22 cellular contexts compared by ENCODE assay signal in genomic region chr7:150781961-150782360, GRCh38. TPM values are rescaled to one million over a fixed set of nuclear protein-coding genes. Genes with fewer than 3 reads are reported as not detected.
DNase-seq lines count a peak whose midpoint lies in the region; ATAC-seq and TF ChIP-seq lines count a peak whose summit lies in the region.
"Had no signal": no experiment of that assay in that cellular context is flagged by ENCODE, and none has a peak within 500 bp of the region (broad histone marks: within the 10 kb centered on the region; RNA-seq: fewer than 3 reads in every experiment).

No MANE protein-coding gene starts in this region.

- no peak for TF ChIP-seq POLR2A in suprapubic skin (IDR thresholded peaks at IDR 0.05)

- DNase-seq in suprapubic skin (ENCODE audit: low spot score in 2 of 2) (no peak), G401 (ENCODE audit: low spot score) (no peak)
- DNase-seq: Caco-2; CD4-positive, alpha-beta T cell; GDM1; H9; KG1; NCI-H1417; NCI-H187; NCI-H2107; NCI-H2227 treated with DMSO at 0.1 percent for 48 hours; NCI-H524; NCI-H82; RPMI8226; SHP77 treated with DMSO at 0.1 percent for 48 hours; SK-N-SH had no signal

- peak overlapping the region in 7 of 11 experiments; percentile 14 to 78 (median 48); a peak in 11 of 22 replicates for H3K27ac ChIP-seq in BLaER1 treated with 17β-estradiol and CSF1 and Interleukin-3, amounts not matched to agents 10 nM and 100 nM
- H3K27ac ChIP-seq in VCaP (peak overlapping the region; percentile 69), mucosa of rectum (ENCODE audit: low read depth in 2 of 2, low read length in 2 of 2) (peak overlapping the region; percentile 65 to 68), suprapubic skin (peak overlapping the region; percentile 2)

- H3K9ac ChIP-seq in BLaER1 treated with 17β-estradiol and CSF1 and Interleukin-3, amounts not matched to agents 10 nM and 100 nM: no peak overlapping the region
- H3K9ac ChIP-seq in mucosa of rectum (ENCODE audit: low read depth in 1 of 2, low read length in 2 of 2): no peak overlapping the region
- H3K9ac ChIP-seq: SK-N-SH had no signal

- no peaks in the 10 kb centered on the region for H3K27me3 ChIP-seq in BLaER1 treated with 17β-estradiol and CSF1 and Interleukin-3, amounts not matched to agents 10 nM and 100 nM
- H3K27me3 ChIP-seq in mucosa of rectum (ENCODE audit: control insufficient read depth in 2 of 2, insufficient read depth in 2 of 2, low read length in 2 of 2): no peaks in the 10 kb centered on the region
- H3K27me3 ChIP-seq in suprapubic skin: peaks cover 5% of the 10 kb centered on the region

- no peaks in the 10 kb centered on the region for H4K20me1 ChIP-seq in BLaER1 treated with 17β-estradiol and CSF1 and Interleukin-3, amounts not matched to agents 10 nM and 100 nM

- 100% methylated on average over 2 of the region's 2 CpGs for WGBS in suprapubic skin

- no peak for TF ChIP-seq CTCF in VCaP (conservative IDR thresholded peaks at IDR 0.05)
- no peak for TF ChIP-seq CTCF in suprapubic skin (IDR thresholded peaks at IDR 0.05)

- in situ Hi-C loops in G401 (cut with HindIII; ENCODE audit: low sequenced_read_pairs): no loop called here

- peak overlapping the region in 6 of 11 experiments; percentile 66 to 91 (median 70); a peak in 10 of 22 replicates for H3K4me2 ChIP-seq in BLaER1 treated with 17β-estradiol and CSF1 and Interleukin-3, amounts not matched to agents 10 nM and 100 nM
- H3K4me2 ChIP-seq: SK-N-SH had no signal

- no peak for TF ChIP-seq EP300 in suprapubic skin (IDR thresholded peaks at IDR 0.05)

- no peaks in the 10 kb centered on the region for H3K36me3 ChIP-seq in BLaER1 treated with 17β-estradiol and CSF1 and Interleukin-3, amounts not matched to agents 10 nM and 100 nM
- H3K36me3 ChIP-seq in mucosa of rectum (ENCODE audit: control insufficient read depth in 2 of 2, insufficient read depth in 2 of 2, low read length in 2 of 2) (no peaks in the 10 kb centered on the region), suprapubic skin (no peaks in the 10 kb centered on the region)

- no peak for ATAC-seq in HG02610 (IDR thresholded peaks at IDR 0.05; ENCODE audit: unreplicated experiment)
- no peak for ATAC-seq in GM21619 (IDR thresholded peaks at IDR 0.05; ENCODE audit: unreplicated experiment)

- H3K4me3 ChIP-seq in BLaER1 treated with 17β-estradiol and CSF1 and Interleukin-3, amounts not matched to agents 10 nM and 100 nM: no peak overlapping the region
- H3K4me3 ChIP-seq in mucosa of rectum (ENCODE audit: low read length in 2 of 2): no peak overlapping the region
- no peak overlapping the region for H3K4me3 ChIP-seq in suprapubic skin

- no peaks in the 10 kb centered on the region for H3K9me3 ChIP-seq in BLaER1 treated with 17β-estradiol and CSF1 and Interleukin-3, amounts not matched to agents 10 nM and 100 nM (replicated peaks in 1 of 11)
- H3K9me3 ChIP-seq in mucosa of rectum (ENCODE audit: control insufficient read depth in 2 of 2, low read length in 2 of 2): no peaks in the 10 kb centered on the region
- H3K9me3 ChIP-seq in suprapubic skin: no peaks in the 10 kb centered on the region
- H3K9me3 ChIP-seq: Caco-2, SK-N-SH had no signal

- peaks cover 0 to 96% (median 50%) of the 10 kb centered on the region in 10 experiments; a peak in 19 of 20 replicates for H3K4me1 ChIP-seq in BLaER1 treated with 17β-estradiol and CSF1 and Interleukin-3, amounts not matched to agents 10 nM and 100 nM
- peaks cover 30 to 34% of the 10 kb centered on the region in 2 donors for H3K4me1 ChIP-seq in mucosa of rectum (ENCODE audit: control insufficient read depth in 2 of 2, insufficient read depth in 2 of 2, low read length in 2 of 2)
- peaks cover 24% of the 10 kb centered on the region for H3K4me1 ChIP-seq in suprapubic skin

RNA-seq across cellular contexts. Expression of gene TMEM176B, which starts 18.2 kb away (rescaled TPM):
- total RNA-seq in suprapubic skin: 10 to 100 TPM in 1 of 4 donors, 1 to 10 TPM in 3; 2.5 to 14.5 (median 4.9) TPM
- total RNA-seq in G401 (2014; rRNA removed; shearing (Covaris generic)): 1.8 and 7.8 TPM in 2 replicates
- total RNA-seq: CD4-positive, alpha-beta T cell had no signal

RNA-seq across cellular contexts. Expression of gene TMEM176A, which starts 18.6 kb away (rescaled TPM):
- 10 to 100 TPM in 1 of 4 donors, 1 to 10 TPM in 3; 3.2 to 12.9 (median 6.0) TPM for total RNA-seq in suprapubic skin
- total RNA-seq in G401 (2014; rRNA removed; shearing (Covaris generic)): not detected in 2 replicates
- total RNA-seq: B cell; CD4-positive, alpha-beta T cell; H9 had no signal

RNA-seq across cellular contexts. Expression of gene GIMAP5, which starts 44.7 kb away (rescaled TPM):
- total RNA-seq in suprapubic skin: 10 to 100 TPM in 1 of 4 donors, 1 to 10 TPM in 3; 2.8 to 15.0 (median 7.7) TPM
- not detected in 2 replicates for total RNA-seq in G401 (2014; rRNA removed; shearing (Covaris generic))
- total RNA-seq: Caco-2, H9 had no signal

Comparison
In these comparisons a context has a peak if more than half of its experiments do, and no peak if none do; other contexts are left out.
1. H3K27ac ChIP-seq: peak in every context shown above with its lines; median percentile 69 in VCaP; 66 in mucosa of rectum; 48 in BLaER1 treated with 17β-estradiol and CSF1 and Interleukin-3, amounts not matched to agents 10 nM and 100 nM; 2 in suprapubic skin.